In genomic region chr19:17499030-17499429, GRCh38 we compare ENCODE assay signal across 11 cellular contexts. TPM values are rescaled to one million over a fixed set of nuclear protein-coding genes. Genes with fewer than 3 reads are reported as not detected.
DNase-seq lines count a peak whose midpoint lies in the region; ATAC-seq and TF ChIP-seq lines count a peak whose summit lies in the region.
"Not testable (repeated sequence)": the region's sequence is repeated elsewhere in the genome, so short reads cannot be mapped to it uniquely, and the experiment has no call there.
"Had no signal": no experiment of that assay in that cellular context is flagged by ENCODE, and none has a peak within 500 bp of the region (broad histone marks: within the 10 kb centered on the region; RNA-seq: fewer than 3 reads in every experiment).

No MANE protein-coding gene starts in this region.

- H3K4me3 ChIP-seq in GM23248; PC-9; left ventricle myocardium inferior; lower lobe of right lung; parathyroid adenoma (ENCODE audit: low read depth, low read length); subcutaneous abdominal adipose tissue (ENCODE audit: low read depth in 1 of 5, low read length in 5 of 5): not testable (repeated sequence)

- CTCF ChIA-PET in PC-9 (lab: Charles Lee): not testable (repeated sequence)

- DNase-seq in GM23248, PC-9, left ventricle myocardium inferior, lower lobe of right lung: not testable (repeated sequence)
- peak; percentile 57 for DNase-seq in cerebellar cortex (ENCODE audit: low spot score)

- H3K79me2 ChIP-seq in GM23248 (ENCODE audit: insufficient read depth): peaks cover 61% of the 10 kb centered on the region
- H3K79me2 ChIP-seq in PC-9 (ENCODE audit: low read depth): peaks cover 17% of the 10 kb centered on the region
- H3K79me2 ChIP-seq in parathyroid adenoma: peaks cover 12% of the 10 kb centered on the region

- not testable (repeated sequence) for H3K9me3 ChIP-seq in GM23248 (ENCODE audit: low read depth); PC-9 (ENCODE audit: insufficient read depth, low read depth); left ventricle myocardium inferior (replicated peaks); lower lobe of right lung; parathyroid adenoma (ENCODE audit: control insufficient read depth, low read length); subcutaneous abdominal adipose tissue (ENCODE audit: control insufficient read depth in 5 of 5, low read length in 5 of 5)

- H3K4me2 ChIP-seq in GM23248 (ENCODE audit: unreplicated experiment); PC-9; parathyroid adenoma (ENCODE audit: low read length): not testable (repeated sequence)

- H3F3A ChIP-seq in GM23248 (ENCODE audit: insufficient read depth) (peaks cover 13% of the 10 kb centered on the region), PC-9 (ENCODE audit: insufficient read depth, low read depth) (peaks cover 66% of the 10 kb centered on the region)

- H3K27ac ChIP-seq in GM23248: peak overlapping the region; percentile 70
- H3K27ac ChIP-seq in PC-9, parathyroid adenoma: not testable (repeated sequence)
- H3K27ac ChIP-seq in left ventricle myocardium inferior (replicated peaks): peak overlapping the region; percentile 69
- peak overlapping the region; percentile 88 for H3K27ac ChIP-seq in lower lobe of right lung
- H3K27ac ChIP-seq in subcutaneous abdominal adipose tissue (ENCODE audit: low read depth, low read length): peak overlapping the region; percentile 84

- in situ Hi-C loops in GM23248 (cut with MboI): not testable (repeated sequence)

- not testable (repeated sequence) for H3K36me3 ChIP-seq in GM23248 (ENCODE audit: low read depth); PC-9 (ENCODE audit: low read depth); parathyroid adenoma (ENCODE audit: control insufficient read depth, insufficient read depth, low read length)
- H3K36me3 ChIP-seq in left ventricle myocardium inferior: peaks cover 48% of the 10 kb centered on the region
- H3K36me3 ChIP-seq in lower lobe of right lung: peaks cover 17% of the 10 kb centered on the region
- peaks cover 0 to 38% (median 29%) of the 10 kb centered on the region in 5 donors for H3K36me3 ChIP-seq in subcutaneous abdominal adipose tissue (ENCODE audit: control insufficient read depth in 5 of 5, insufficient read depth in 5 of 5, low read length in 5 of 5)

- not testable (repeated sequence) for H3K9me2 ChIP-seq in GM23248 (ENCODE audit: insufficient read depth); PC-9 (ENCODE audit: insufficient read depth)

- WGBS in GM23248 (ENCODE audit: low coverage in 1 of 2, low lambda C conversion rate in 2 of 2, missing lambda C conversion rate in 2 of 2), 2 experiments: 84 to 86% methylated on average over 11 of the region's 11 CpGs

- H3K27me3 ChIP-seq in GM23248 (replicated peaks; ENCODE audit: insufficient read depth); PC-9 (ENCODE audit: insufficient read depth, low read depth); left ventricle myocardium inferior (ENCODE audit: low read depth); lower lobe of right lung (ENCODE audit: low read depth); parathyroid adenoma (ENCODE audit: control insufficient read depth, insufficient read depth, low read length); subcutaneous abdominal adipose tissue (ENCODE audit: control insufficient read depth in 5 of 5, insufficient read depth in 4 of 5, low read length in 5 of 5): not testable (repeated sequence)

- intact Hi-C loops in PC-9 (cut with micrococcal nuclease; ENCODE audit: unreplicated experiment); left ventricle myocardium inferior (cut with micrococcal nuclease); lower lobe of right lung (cut with DNase I): not testable (repeated sequence)

- H4K20me1 ChIP-seq in GM23248 (ENCODE audit: insufficient read depth): not testable (repeated sequence)
- H4K20me1 ChIP-seq in PC-9 (ENCODE audit: insufficient read depth): peaks cover 69% of the 10 kb centered on the region

- H3K9ac ChIP-seq in GM23248; parathyroid adenoma; subcutaneous abdominal adipose tissue (ENCODE audit: low read length in 5 of 5): not testable (repeated sequence)

- not testable (repeated sequence) for BruUV-seq in PC-9 (replicated peaks; lab: Mats Ljungman, UMichigan)

- TF ChIP-seq CTCF in PC-9 (conservative IDR thresholded peaks at IDR 0.05) (peak; percentile 26; the same call in 1 of the 2 replicates), left ventricle myocardium inferior (IDR thresholded peaks at IDR 0.05; ENCODE audit: borderline replicate concordance) (peak; percentile 23), lower lobe of right lung (IDR thresholded peaks at IDR 0.05) (peak; percentile 8), parathyroid adenoma (IDR thresholded peaks at IDR 0.05) (peak; percentile 20)

- not testable (repeated sequence) for H2AFZ ChIP-seq in GM23248, PC-9, parathyroid adenoma

- not testable (repeated sequence) for ATAC-seq in lower lobe of right lung

- not testable (repeated sequence) for H3K4me1 ChIP-seq in GM23248 (ENCODE audit: insufficient read depth); PC-9 (replicated peaks; ENCODE audit: insufficient read depth); parathyroid adenoma
- H3K4me1 ChIP-seq in left ventricle myocardium inferior (peaks cover 44% of the 10 kb centered on the region), lower lobe of right lung (peaks cover 31% of the 10 kb centered on the region), subcutaneous abdominal adipose tissue (ENCODE audit: control insufficient read depth in 5 of 5, insufficient read depth in 5 of 5, low read length in 5 of 5) (peaks cover 6 to 39% (median 24%) of the 10 kb centered on the region in 5 donors)

- POLR2A ChIA-PET in PC-9 (lab: Charles Lee; ENCODE audit: unreplicated experiment): not testable (repeated sequence)

RNA-seq across cellular contexts. Expression of gene PGLS, which starts 12.4 kb away (rescaled TPM):
- 96.0 and 125 TPM in 2 replicates for total RNA-seq in GM23248 (2014; rRNA removed; shearing (Covaris generic))
- 135 and 140 TPM in 2 replicates for polyA plus RNA-seq in GM23248 (2016; fragmentation: Nextera tagmentation; extraction: Ambion mirVana)
- total RNA-seq in PC-9 (2021): 175 and 290 TPM in 2 replicates
- 19.9 TPM for total RNA-seq in left ventricle myocardium inferior
- total RNA-seq in lower lobe of right lung: 89.4 TPM

RNA-seq across cellular contexts. Expression of gene SLC27A1, which starts 28.7 kb away (rescaled TPM):
- 30.0 and 34.0 TPM in 2 replicates for total RNA-seq in GM23248 (2014; rRNA removed; shearing (Covaris generic))
- 20.4 and 21.9 TPM in 2 replicates for polyA plus RNA-seq in GM23248 (2016; fragmentation: Nextera tagmentation; extraction: Ambion mirVana)
- total RNA-seq in PC-9 (2021) (30.8 and 40.2 TPM in 2 replicates), left ventricle myocardium inferior (59.3 TPM), lower lobe of right lung (27.0 TPM)

RNA-seq across cellular contexts. Expression of gene NXNL1, which starts 38.3 kb away (rescaled TPM):
- total RNA-seq in GM23248 (2014; rRNA removed; shearing (Covaris generic)): not detected in 2 replicates
- polyA plus RNA-seq in GM23248 (2016; fragmentation: Nextera tagmentation; extraction: Ambion mirVana): not detected in 2 replicates
- total RNA-seq in PC-9 (2021): not detected in 2 replicates
- total RNA-seq in left ventricle myocardium inferior: 0.33 TPM
- total RNA-seq in lower lobe of right lung: not detected
- total RNA-seq: H4, Right ventricle myocardium inferior had no signal
- polyA plus RNA-seq: AG04450, BJ had no signal

RNA-seq across cellular contexts. Expression of gene TMEM221, which starts 50.6 kb away (rescaled TPM):
- 0.22 TPM in 1 of 2 replicates, not detected in the other for total RNA-seq in GM23248 (2014; rRNA removed; shearing (Covaris generic))
- 0.30 TPM in 1 of 2 replicates, not detected in the other for polyA plus RNA-seq in GM23248 (2016; fragmentation: Nextera tagmentation; extraction: Ambion mirVana)
- total RNA-seq in PC-9 (2021) (2.0 and 3.9 TPM in 2 replicates), left ventricle myocardium inferior (0.14 TPM), lower lobe of right lung (not detected)
- total RNA-seq: Right ventricle myocardium inferior had no signal

RNA-seq across cellular contexts. Expression of gene COLGALT1, which starts 56.4 kb away (rescaled TPM):
- 126 and 134 TPM in 2 replicates for total RNA-seq in GM23248 (2014; rRNA removed; shearing (Covaris generic))
- 98.9 and 104 TPM in 2 replicates for polyA plus RNA-seq in GM23248 (2016; fragmentation: Nextera tagmentation; extraction: Ambion mirVana)
- total RNA-seq in PC-9 (2021) (82.9 and 88.8 TPM in 2 replicates), left ventricle myocardium inferior (31.2 TPM), lower lobe of right lung (142 TPM)
